ENCODE assay signal across 16 cellular contexts in genomic region chr11:45777127-45777969, GRCh38. TPM values are rescaled to one million over a fixed set of nuclear protein-coding genes. Genes with fewer than 3 reads are reported as not detected.
DNase-seq lines count a peak whose midpoint lies in the region; TF ChIP-seq lines count a peak whose summit lies in the region.
"Had no signal": no experiment of that assay in that cellular context is flagged by ENCODE, and none has a peak within 500 bp of the region (broad histone marks: within the 10 kb centered on the region; RNA-seq: fewer than 3 reads in every experiment).

No MANE protein-coding gene starts in this region.

- H3K27ac ChIP-seq in GM23248 (no peak overlapping the region), stomach (no peak overlapping the region)
- H3K27ac ChIP-seq: PC-9 had no signal

- H3F3A ChIP-seq in GM23248 (ENCODE audit: insufficient read depth): no peaks in the 10 kb centered on the region

- DNase-seq in GM23248: peak; percentile 55
- DNase-seq in amniotic epithelial cell (ENCODE audit: low read depth): peak; percentile 80
- peak; percentile 65 for DNase-seq in fibroblast of villous mesenchyme (ENCODE audit: low read depth)
- DNase-seq in stomach: peak; percentile 15
- DNase-seq in OCI-M2 (lab: John Stamatoyannopoulos, UW; ENCODE audit: unreplicated experiment): no peak
- no peak for DNase-seq in HK-2 (ENCODE audit: unreplicated experiment)
- no peak for DNase-seq in DMS79 treated with DMSO at 0.1 percent for 48 hours (lab: John Stamatoyannopoulos, UW)
- DNase-seq: C1 segment of cervical spinal cord, DMS 273 treated with DMSO at 0.1 percent for 48 hours, EL, NCI-H1092, NCI-H2227 treated with DMSO at 0.1 percent for 48 hours, NCI-H526, PC-9 had no signal

- no peaks in the 10 kb centered on the region for H4K20me1 ChIP-seq in GM23248 (ENCODE audit: insufficient read depth)

- H2AFZ ChIP-seq in GM23248: no peak overlapping the region
- H2AFZ ChIP-seq: PC-9 had no signal

- H3K4me1 ChIP-seq in GM23248 (ENCODE audit: insufficient read depth) (peaks cover 9% of the 10 kb centered on the region), stomach (peaks cover 0 to 2% (median under 1%) of the 10 kb centered on the region in 4 donors)
- H3K4me1 ChIP-seq: HAP-1 had no signal

- H3K27me3 ChIP-seq in GM23248 (replicated peaks; ENCODE audit: insufficient read depth) (no peaks in the 10 kb centered on the region; the same call in 1 of the 2 replicates), stomach (peaks cover 0 to 22% (median 0%) of the 10 kb centered on the region in 3 donors)

- H3K36me3 ChIP-seq in GM23248 (ENCODE audit: low read depth): no peaks in the 10 kb centered on the region
- no peaks in the 10 kb centered on the region for H3K36me3 ChIP-seq in stomach
- H3K36me3 ChIP-seq: HAP-1 had no signal

- no peak for TF ChIP-seq POLR2A in stomach (IDR thresholded peaks at IDR 0.05)

- TF ChIP-seq CTCF in fibroblast of villous mesenchyme (IDR thresholded peaks at IDR 0.05; ENCODE audit: insufficient read depth, low read depth, low read length) (no peak), stomach (IDR thresholded peaks at IDR 0.05) (no peak)

- H3K4me3 ChIP-seq in GM23248 (no peak overlapping the region), fibroblast of villous mesenchyme (ENCODE audit: low read depth, low read length) (no peak overlapping the region), stomach (no peak overlapping the region)
- H3K4me3 ChIP-seq: HAP-1, K562, PC-9 had no signal

- H3K79me2 ChIP-seq in GM23248 (ENCODE audit: insufficient read depth): no peaks in the 10 kb centered on the region

- 72 to 79% methylated on average over 9 of the region's 9 CpGs for WGBS in GM23248 (ENCODE audit: low coverage in 1 of 2, low lambda C conversion rate in 2 of 2, missing lambda C conversion rate in 2 of 2), 2 experiments
- 70 to 77% (median 72%) methylated on average over 9 of the region's 9 CpGs for WGBS in stomach, 5 donors

- in situ Hi-C loops in GM23248 (cut with MboI): loop anchor here (25.0 kb wide), 1 partner anchor 840 kb away; no protein-coding TSS in a partner anchor

- H3K9me2 ChIP-seq in GM23248 (ENCODE audit: insufficient read depth): no peaks in the 10 kb centered on the region

- peak overlapping the region; percentile 10 for H3K4me2 ChIP-seq in GM23248 (ENCODE audit: unreplicated experiment)
- H3K4me2 ChIP-seq: PC-9 had no signal

- intact Hi-C loops in stomach (cut with DNase I; ENCODE audit: low total_unique reads): no loop called here

- H3K9ac ChIP-seq in GM23248: no peak overlapping the region

- H3K9me3 ChIP-seq in GM23248 (ENCODE audit: low read depth): no peaks in the 10 kb centered on the region
- no peaks in the 10 kb centered on the region for H3K9me3 ChIP-seq in stomach
- H3K9me3 ChIP-seq: HAP-1 had no signal

- no peak for TF ChIP-seq EP300 in stomach (IDR thresholded peaks at IDR 0.05)

RNA-seq across cellular contexts. Expression of gene SLC35C1, which starts 27.6 kb away (rescaled TPM):
- total RNA-seq in GM23248 (2014; rRNA removed; shearing (Covaris generic)): 12.5 and 15.9 TPM in 2 replicates
- polyA plus RNA-seq in GM23248 (2016; fragmentation: Nextera tagmentation; extraction: Ambion mirVana): 17.8 and 18.3 TPM in 2 replicates
- total RNA-seq in fibroblast of villous mesenchyme: 14.2 and 14.5 TPM in 2 replicates
- total RNA-seq in stomach: 10 to 100 TPM in 2 of 5 donors, 1 to 10 TPM in 3; 7.6 to 21.4 (median 9.9) TPM
- 10 to 100 TPM in 1 of 3 donors, 1 to 10 TPM in 2; 8.4 to 12.7 (median 9.0) TPM for polyA plus RNA-seq in stomach

Comparison
In these comparisons a context has a peak if more than half of its experiments do, and no peak if none do; other contexts are left out.
1. DNase-seq: peak in GM23248 (single experiment), amniotic epithelial cell (single experiment), fibroblast of villous mesenchyme (single experiment) and stomach (single experiment); none in OCI-M2 (single experiment), HK-2 (single experiment) and DMS79 treated with DMSO at 0.1 percent for 48 hours (single experiment).